Comparison of ENCODE assay signal across 11 cellular contexts in genomic region chr11:5364214-5364613, GRCh38. TPM values are rescaled to one million over a fixed set of nuclear protein-coding genes. Genes with fewer than 3 reads are reported as not detected.
DNase-seq lines count a peak whose midpoint lies in the region; ATAC-seq and TF ChIP-seq lines count a peak whose summit lies in the region.
"Had no signal": no experiment of that assay in that cellular context is flagged by ENCODE, and none has a peak within 500 bp of the region (broad histone marks: within the 10 kb centered on the region; RNA-seq: fewer than 3 reads in every experiment).

No MANE protein-coding gene starts in this region.

- WGBS in body of pancreas, 2 donors, result 46 to 52% methylated on average over 2 of the region's 2 CpGs

- H3K4me3 ChIP-seq in skeletal muscle satellite cell (ENCODE audit: low read length), result no peak overlapping the region
- no peak overlapping the region for H3K4me3 ChIP-seq in body of pancreas
- H3K4me3 ChIP-seq: gastroesophageal sphincter had no signal

- ATAC-seq in body of pancreas, result no peak
- ATAC-seq: gastroesophageal sphincter; left colon; stimulated activated effector memory CD8-positive, alpha-beta T cell treated with anti-CD3 and anti-CD28 coated beads, Interleukin-12 subunit alpha, Interleukin-12 subunit beta, amount 100 ng/mL, for 72 hours; T-cell had no signal

- no peaks in the 10 kb centered on the region for H3K9me3 ChIP-seq in skeletal muscle satellite cell (replicated peaks; ENCODE audit: low read length)
- no peaks in the 10 kb centered on the region for H3K9me3 ChIP-seq in body of pancreas
- H3K9me3 ChIP-seq: gastroesophageal sphincter had no signal

- H3K27me3 ChIP-seq in skeletal muscle satellite cell (ENCODE audit: control insufficient read depth, insufficient read depth, low read length), result no peaks in the 10 kb centered on the region
- no peaks in the 10 kb centered on the region for H3K27me3 ChIP-seq in body of pancreas
- H3K27me3 ChIP-seq: gastroesophageal sphincter had no signal

- H3K36me3 ChIP-seq in skeletal muscle satellite cell (ENCODE audit: insufficient read depth, low read length), result no peaks in the 10 kb centered on the region
- H3K36me3 ChIP-seq in body of pancreas (replicated peaks in 1 of 2; ENCODE audit: insufficient read depth in 1 of 2, low read depth in 2 of 2), result no peaks in the 10 kb centered on the region
- H3K36me3 ChIP-seq: gastroesophageal sphincter had no signal

- H3K4me1 ChIP-seq in skeletal muscle satellite cell (ENCODE audit: control insufficient read depth, insufficient read depth, low read length) (peaks cover 35% of the 10 kb centered on the region), body of pancreas (no peaks in the 10 kb centered on the region)
- H3K4me1 ChIP-seq: gastroesophageal sphincter had no signal

- TF ChIP-seq CTCF in body of pancreas (IDR thresholded peaks at IDR 0.05), result no peak

- no peak for TF ChIP-seq POLR2A in body of pancreas (IDR thresholded peaks at IDR 0.05)

- peak; percentile 97 for DNase-seq in HS-27A (ENCODE audit: low read depth)
- DNase-seq in dedifferentiated amniotic fluid mesenchymal stem cell (ENCODE audit: extremely low spot score), result peak; percentile 66
- DNase-seq in body of pancreas, result no peak
- no peak for DNase-seq in ureter (ENCODE audit: low spot score)
- no peak for DNase-seq in substantia nigra (lab: John Stamatoyannopoulos, UW)
- DNase-seq: activated gamma-delta T cell treated with Interleukin-2 at 50 U/mL for 16 hours, left colon, T-cell had no signal

- peak overlapping the region; percentile 52 for H3K9ac ChIP-seq in skeletal muscle satellite cell (ENCODE audit: low read depth, low read length)

- peak overlapping the region; percentile 41 for H3K4me2 ChIP-seq in skeletal muscle satellite cell (ENCODE audit: low read length)

- intact Hi-C loops in body of pancreas (cut with DNase I), result no loop called here

- H3K27ac ChIP-seq in body of pancreas (no peak overlapping the region), substantia nigra (ENCODE audit: low read depth, low read length, poor library complexity, severe bottlenecking) (no peak overlapping the region)
- H3K27ac ChIP-seq: gastroesophageal sphincter had no signal

RNA-seq across cellular contexts. Expression of gene OR51B6, which starts 12.9 kb away (rescaled TPM):
- total RNA-seq in skeletal muscle satellite cell (2012; rRNA removed), result not detected in 2 replicates
- total RNA-seq in body of pancreas, result not detected
- total RNA-seq in ureter, result not detected
- total RNA-seq: gastroesophageal sphincter, left colon, T-cell had no signal

RNA-seq across cellular contexts. Expression of gene OR51M1, which starts 19.4 kb away (rescaled TPM):
- not detected in 2 replicates for total RNA-seq in skeletal muscle satellite cell (2012; rRNA removed)
- total RNA-seq in body of pancreas (not detected), ureter (not detected)
- total RNA-seq: gastroesophageal sphincter, left colon, T-cell had no signal

RNA-seq across cellular contexts. Expression of gene OR51B5, which starts 20.9 kb away (rescaled TPM):
- total RNA-seq in skeletal muscle satellite cell (2012; rRNA removed), result not detected in 2 replicates
- not detected for total RNA-seq in body of pancreas
- 0.99 TPM for total RNA-seq in ureter
- total RNA-seq: gastroesophageal sphincter, left colon had no signal

RNA-seq across cellular contexts. Expression of gene OR51B2, which starts 40.1 kb away (rescaled TPM):
- total RNA-seq in skeletal muscle satellite cell (2012; rRNA removed), result not detected in 2 replicates
- under 1 TPM in 1 of 2 donors, not detected in 1; 0.78 TPM for total RNA-seq in body of pancreas
- not detected for total RNA-seq in ureter
- total RNA-seq: left colon, T-cell had no signal

RNA-seq across cellular contexts. Expression of gene OR51Q1, which starts 57.7 kb away (rescaled TPM):
- not detected in 2 replicates for total RNA-seq in skeletal muscle satellite cell (2012; rRNA removed)
- total RNA-seq in body of pancreas (not detected), ureter (not detected)
- total RNA-seq: gastroesophageal sphincter, left colon, T-cell had no signal

Comparison
In these comparisons a context has a peak if more than half of its experiments do, and no peak if none do; other contexts are left out.
1. DNase-seq: peak in HS-27A (single experiment) and dedifferentiated amniotic fluid mesenchymal stem cell (single experiment); none in body of pancreas (0 of 4), ureter (single experiment) and substantia nigra (0 of 49).